In the genomic region with DNA sequence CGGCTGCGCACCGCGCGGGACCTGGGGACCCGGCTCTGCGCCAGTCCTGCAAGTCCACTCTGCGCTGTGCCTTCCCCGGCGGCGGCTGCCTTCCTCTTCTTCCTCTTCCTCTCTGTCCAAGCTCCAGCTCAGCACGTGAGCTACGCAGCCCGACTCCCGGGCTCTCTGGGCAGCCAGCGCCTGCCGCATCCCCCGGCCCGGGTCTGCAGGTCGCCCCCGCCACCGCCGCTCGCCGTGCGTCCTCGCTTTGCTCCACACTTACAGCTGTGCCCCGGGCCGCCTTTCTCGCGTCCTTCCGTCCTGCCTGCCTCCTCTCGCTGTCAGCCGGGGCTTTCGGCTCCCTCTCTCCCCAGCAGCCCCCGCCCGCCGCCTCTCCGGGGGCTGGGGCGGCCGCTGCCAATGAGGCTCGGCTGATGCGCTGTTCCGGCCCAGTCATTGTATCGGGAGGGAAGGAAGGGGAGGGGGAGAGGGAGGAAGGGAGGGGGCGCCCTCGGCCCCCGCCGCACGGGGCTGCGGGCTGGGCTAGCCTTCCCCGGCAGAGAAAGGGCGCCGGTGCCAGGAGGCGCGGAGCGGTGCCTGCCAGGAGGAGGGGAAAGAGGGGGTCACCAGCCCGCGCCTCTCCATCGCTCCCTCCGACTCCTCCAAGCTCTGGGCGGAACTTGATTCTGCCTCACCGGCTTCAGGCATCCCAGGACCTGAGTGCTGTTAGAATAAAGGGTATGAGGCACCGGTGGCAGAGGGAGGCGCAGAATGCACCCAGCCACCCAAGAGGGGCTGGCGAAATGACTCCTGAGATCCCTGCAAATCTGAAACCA, we compare ENCODE assay signal across 8 cellular contexts.
DNase-seq lines count a peak whose midpoint lies in the region; ATAC-seq and TF ChIP-seq lines count a peak whose summit lies in the region.

No MANE protein-coding gene starts in this region.

- H3K9me3 ChIP-seq in MG63, result no peaks in the 10 kb centered on the region
- H3K9me3 ChIP-seq in mammary epithelial cell (replicated peaks; ENCODE audit: insufficient read depth, low read length), result no peaks in the 10 kb centered on the region
- no peaks in the 10 kb centered on the region for H3K9me3 ChIP-seq in smooth muscle cell (replicated peaks; ENCODE audit: low read depth)

- H3K36me3 ChIP-seq in MG63 (no peaks in the 10 kb centered on the region), mammary epithelial cell (ENCODE audit: insufficient read depth, low read length) (no peaks in the 10 kb centered on the region), smooth muscle cell (ENCODE audit: low read depth) (no peaks in the 10 kb centered on the region)

- dilution Hi-C loops in mammary epithelial cell (cut with HindIII; ENCODE audit: low sequenced_read_pairs), result no loop called here

- peaks cover 20% of the 10 kb centered on the region for H3K4me1 ChIP-seq in mammary epithelial cell (ENCODE audit: insufficient read depth, low read length)
- peaks cover 12% of the 10 kb centered on the region for H3K4me1 ChIP-seq in smooth muscle cell (ENCODE audit: low read depth)

- H3K4me3 Mint-ChIP-seq in activated CD8-positive, alpha-beta T cell treated with anti-CD3 and anti-CD28 coated beads for 36 hours, result no peak overlapping the region

- H3K79me2 ChIP-seq in mammary epithelial cell (ENCODE audit: insufficient read depth, low read length) (peaks cover 47% of the 10 kb centered on the region), smooth muscle cell (ENCODE audit: low read depth) (no peaks in the 10 kb centered on the region)

- H3K27ac Mint-ChIP-seq in activated CD8-positive, alpha-beta T cell treated with anti-CD3 and anti-CD28 coated beads for 36 hours, result no peak overlapping the region

- H3K27ac ChIP-seq in mammary epithelial cell (ENCODE audit: insufficient read depth, low read depth, low read length) (peak overlapping the region; percentile 94), smooth muscle cell (ENCODE audit: low read depth) (no peak overlapping the region)

- in situ Hi-C loops in mammary epithelial cell (cut with MboI; ENCODE audit: low sequenced_read_pairs in 2 of 2), result no loop called here

- peak overlapping the region; percentile 55 for H3K4me3 ChIP-seq in MG63
- peak overlapping the region; percentile 77 to 89 (median 88) for H3K4me3 ChIP-seq in mammary epithelial cell (replicated peaks in 1 of 3; ENCODE audit: insufficient read depth in 1 of 3, low read depth in 2 of 3, low read length in 3 of 3)
- peak overlapping the region; percentile 54 for H3K4me3 ChIP-seq in smooth muscle cell

- peak; percentile 40 for DNase-seq in MG63
- DNase-seq in mammary epithelial cell, result peak; percentile 67
- DNase-seq in inferior parietal cortex (ENCODE audit: extremely low spot score), result peak; percentile 65
- DNase-seq in smooth muscle cell (lab: John Stamatoyannopoulos, UW; ENCODE audit: unreplicated experiment), result no peak
- no peak for DNase-seq in activated CD4-positive, CD25-positive, alpha-beta regulatory T cell (lab: John Stamatoyannopoulos, UW)
- no peak for DNase-seq in activated CD8-positive, alpha-beta T cell treated with anti-CD3 and anti-CD28 coated beads for 36 hours
- DNase-seq in stimulated activated CD8-positive, alpha-beta memory T cell treated with anti-CD3 and anti-CD28 coated beads, Interleukin-4, amount 100 ng/mL, for 48 hours, result no peak

- peaks cover 8% of the 10 kb centered on the region for H3K4me1 Mint-ChIP-seq in activated CD8-positive, alpha-beta T cell treated with anti-CD3 and anti-CD28 coated beads for 36 hours (ENCODE audit: low read depth)

- BruUV-seq in mammary epithelial cell (replicated peaks; lab: Mats Ljungman, UMichigan), result no TSS peak

- H3K36me3 Mint-ChIP-seq in activated CD8-positive, alpha-beta T cell treated with anti-CD3 and anti-CD28 coated beads for 36 hours (ENCODE audit: low read depth), result no peaks in the 10 kb centered on the region

- H3K9me3 Mint-ChIP-seq in activated CD8-positive, alpha-beta T cell treated with anti-CD3 and anti-CD28 coated beads for 36 hours, result no peaks in the 10 kb centered on the region

- no peak for TF ChIP-seq CTCF in mammary epithelial cell (conservative IDR thresholded peaks at IDR 0.05 in 1 of 2, IDR thresholded peaks at IDR 0.05 in 1 of 2; ENCODE audit: extremely low read depth in 1 of 2, insufficient read depth in 1 of 2, low read depth in 1 of 2, low read length in 2 of 2)
- no peak for TF ChIP-seq CTCF in smooth muscle cell (IDR thresholded peaks at IDR 0.05; ENCODE audit: borderline replicate concordance, insufficient read depth, poor library complexity, severe bottlenecking)
- no peak for TF ChIP-seq CTCF in activated CD8-positive, alpha-beta T cell treated with anti-CD3 and anti-CD28 coated beads for 36 hours (IDR thresholded peaks at IDR 0.05)

- ATAC-seq in HG03135 (IDR thresholded peaks at IDR 0.05; ENCODE audit: unreplicated experiment), result no peak
- ATAC-seq in activated CD8-positive, alpha-beta T cell treated with anti-CD3 and anti-CD28 coated beads for 36 hours, result no peak

- H3K27me3 ChIP-seq in MG63 (no peaks in the 10 kb centered on the region), mammary epithelial cell (ENCODE audit: insufficient read depth, low read length) (no peaks in the 10 kb centered on the region), smooth muscle cell (ENCODE audit: low read depth) (peaks cover 60% of the 10 kb centered on the region)

- intact Hi-C loops in mammary epithelial cell (cut with micrococcal nuclease), result loop anchor here (2.0 to 10.0 kb wide), 3 partner anchors 80 to 238 kb away; no protein-coding TSS in a partner anchor
- intact Hi-C loops in activated CD8-positive, alpha-beta T cell treated with anti-CD3 and anti-CD28 coated beads for 36 hours (cut with micrococcal nuclease), result no loop called here

- H2AFZ ChIP-seq in mammary epithelial cell (ENCODE audit: low read depth, low read length), result peak overlapping the region; percentile 91
- peak overlapping the region; percentile 2 for H2AFZ ChIP-seq in smooth muscle cell (ENCODE audit: low read depth)

- H3K27me3 Mint-ChIP-seq in activated CD8-positive, alpha-beta T cell treated with anti-CD3 and anti-CD28 coated beads for 36 hours, result peaks cover 39% of the 10 kb centered on the region

- WGBS in mammary epithelial cell (ENCODE audit: low coverage, missing lambda C conversion rate), result 6% methylated on average over 11 of the region's 66 CpGs
- 2% methylated on average over 42 of the region's 66 CpGs for WGBS in smooth muscle cell (ENCODE audit: low lambda C conversion rate)

- CTCF ChIA-PET in mammary epithelial cell (lab: Charles Lee; ENCODE audit: low non-redundant PET), result no interaction called here
- CTCF ChIA-PET in activated CD8-positive, alpha-beta T cell treated with anti-CD3 and anti-CD28 coated beads for 36 hours (lab: Charles Lee), result no interaction called here

- POLR2A ChIA-PET in activated CD8-positive, alpha-beta T cell treated with anti-CD3 and anti-CD28 coated beads for 36 hours (lab: Charles Lee), result no interaction called here

- H4K20me1 ChIP-seq in mammary epithelial cell (ENCODE audit: insufficient read depth, low read length) (no peaks in the 10 kb centered on the region), smooth muscle cell (ENCODE audit: low read depth) (no peaks in the 10 kb centered on the region)

- H3K9ac ChIP-seq in mammary epithelial cell (ENCODE audit: insufficient read depth, low read length), result peak overlapping the region; percentile 98
- H3K9ac ChIP-seq in smooth muscle cell (ENCODE audit: low read depth), result no peak overlapping the region

- H3F3A ChIP-seq in smooth muscle cell (ENCODE audit: low read depth), result no peaks in the 10 kb centered on the region

- H3K4me2 ChIP-seq in mammary epithelial cell (ENCODE audit: insufficient read depth, low read depth, low read length), result peak overlapping the region; percentile 76
- peak overlapping the region; percentile 88 for H3K4me2 ChIP-seq in smooth muscle cell

Comparison
In these comparisons a context has a peak if more than half of its experiments do, and no peak if none do; other contexts are left out.
1. DNase-seq: peak in MG63 (single experiment), mammary epithelial cell (single experiment) and inferior parietal cortex (single experiment); none in smooth muscle cell (single experiment), activated CD4-positive, CD25-positive, alpha-beta regulatory T cell (0 of 4), activated CD8-positive, alpha-beta T cell treated with anti-CD3 and anti-CD28 coated beads for 36 hours (single experiment) and stimulated activated CD8-positive, alpha-beta memory T cell treated with anti-CD3 and anti-CD28 coated beads, Interleukin-4, amount 100 ng/mL, for 48 hours (single experiment).
2. Peak in every context shown above with its lines, with median percentiles within 50 percentile points of each other: H3K4me3 ChIP-seq.